ENCODE assay signal across 8 cellular contexts in genomic region chr1:89632213-89633102, GRCh38. TPM values are rescaled to one million over a fixed set of nuclear protein-coding genes. Genes with fewer than 3 reads are reported as not detected.
A peak's percentile ranks its signal among the peaks of the same experiment; 100 is the strongest.
DNase-seq lines count a peak whose midpoint lies in the region; ATAC-seq and TF ChIP-seq lines count a peak whose summit lies in the region.

No MANE protein-coding gene starts in this region.

- peak overlapping the region; percentile 91 for H3K4me3 ChIP-seq in SJCRH30
- peak overlapping the region; percentile 51 to 90 for H3K4me3 ChIP-seq in gastroesophageal sphincter

- ATAC-seq in GM21786 (IDR thresholded peaks at IDR 0.05; ENCODE audit: unreplicated experiment) (peak; percentile 81), gastroesophageal sphincter (peak; percentile 95)

- H3K4me1 ChIP-seq in SJCRH30 (0 out of 2 replicates have a peak, but pooled peaks cover 6% of the 10 kb centered on the region), gastroesophageal sphincter (peaks cover 0 to 34% (median 0%) of the 10 kb centered on the region in 3 donors)

- TF ChIP-seq POLR2A in gastroesophageal sphincter (IDR thresholded peaks at IDR 0.05) = no peak

- TF ChIP-seq EP300 in gastroesophageal sphincter (IDR thresholded peaks at IDR 0.05) = no peak

- DNase-seq in ELF-1 (ENCODE audit: low read depth, low spot score) = peak; percentile 66
- DNase-seq in KG1 (lab: John Stamatoyannopoulos, UW) = peak; percentile 86
- DNase-seq in SJCRH30 = peak; percentile 72 to 79
- peak; percentile 73 to 85 (median 78) for DNase-seq in activated naive CD4-positive, alpha-beta T cell (lab: John Stamatoyannopoulos, UW)
- peak in 54 of 56 donors; percentile 38 to 90 (median 78) for DNase-seq in nucleus accumbens (lab: John Stamatoyannopoulos, UW)

- H3K27me3 ChIP-seq in SJCRH30 = peaks cover 5% of the 10 kb centered on the region
- no peaks in the 10 kb centered on the region for H3K27me3 ChIP-seq in gastroesophageal sphincter

- peak in 3 of 4 experiments; percentile 55 to 72 (median 67) for TF ChIP-seq CTCF in gastroesophageal sphincter (IDR thresholded peaks at IDR 0.05)

- H3K9me3 ChIP-seq in SJCRH30 (replicated peaks) = no peaks in the 10 kb centered on the region
- no peaks in the 10 kb centered on the region for H3K9me3 ChIP-seq in gastroesophageal sphincter

- H3K36me3 ChIP-seq in SJCRH30 (no peaks in the 10 kb centered on the region), gastroesophageal sphincter (no peaks in the 10 kb centered on the region)

- 1 to 6% methylated on average over 6 to 11 of the region's 65 CpGs for WGBS in gastroesophageal sphincter (ENCODE audit: low coverage in 1 of 2), 2 donors

- H3K27ac ChIP-seq in SJCRH30 (peak overlapping the region; percentile 8; the same call in 1 of the 2 replicates), gastroesophageal sphincter (peak overlapping the region; percentile 24 to 92 (median 86)), temporal lobe (ENCODE audit: low read depth, low read length) (peak overlapping the region; percentile 96)

RNA-seq across cellular contexts. Expression of gene LRRC8C, which starts 0.5 kb away (rescaled TPM):
- 3.4 and 3.6 TPM in 2 replicates for total RNA-seq in SJCRH30 (2014; rRNA removed; shearing (Covaris generic))
- 1 to 10 TPM; 5.4 to 9.6 (median 6.2) TPM for total RNA-seq in gastroesophageal sphincter
- total RNA-seq in temporal lobe = 7.6 TPM

Comparison
In these comparisons a context has a peak if more than half of its experiments do, and no peak if none do; other contexts are left out.
1. Peak in every context shown above with its lines: DNase-seq, ATAC-seq, H3K4me3 ChIP-seq and H3K27ac ChIP-seq.
2. H3K27ac ChIP-seq: peak in every context shown above with its lines; median percentile 96 in temporal lobe; 86 in gastroesophageal sphincter; 8 in SJCRH30.